Comparison of ENCODE assay signal across 17 cellular contexts in the genomic region with DNA sequence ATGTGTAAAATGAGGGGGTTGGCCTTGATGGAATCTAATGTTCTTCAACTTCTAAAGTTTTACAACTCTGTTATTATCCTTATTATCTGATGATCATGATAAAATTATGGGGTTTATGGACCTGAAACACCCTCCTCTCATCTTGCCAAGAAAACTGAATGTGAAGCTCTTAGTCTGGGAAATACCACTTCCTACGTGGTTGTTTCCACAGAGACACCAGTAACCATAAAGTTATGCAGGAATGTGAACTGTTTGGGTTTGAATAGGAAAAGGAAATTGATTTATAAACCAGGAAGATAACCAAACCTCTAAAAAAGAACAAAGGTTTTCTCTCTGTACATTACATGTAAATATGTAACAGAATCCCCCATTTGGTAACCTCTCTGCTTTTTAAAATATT. TPM values are rescaled to one million over a fixed set of nuclear protein-coding genes. Genes with fewer than 3 reads are reported as not detected.
DNase-seq lines count a peak whose midpoint lies in the region; ATAC-seq, FAIRE-seq and TF ChIP-seq lines count a peak whose summit lies in the region.
"Had no signal": no experiment of that assay in that cellular context is flagged by ENCODE, and none has a peak within 500 bp of the region (broad histone marks: within the 10 kb centered on the region; RNA-seq: fewer than 3 reads in every experiment).

No MANE protein-coding gene starts in this region.

- WGBS in pancreas, 2 donors = 54 to 68% methylated on average over 1 of the region's 1 CpG

- H3K9me1 ChIP-seq in keratinocyte (ENCODE audit: control insufficient read depth, extremely low read depth, insufficient read depth, low read length) = no peaks in the 10 kb centered on the region

- H3K9me3 ChIP-seq in keratinocyte (ENCODE audit: control insufficient read depth, low read depth, low read length) (no peaks in the 10 kb centered on the region), pancreas (no peaks in the 10 kb centered on the region)
- H3K9me3 ChIP-seq: ovary, suprapubic skin had no signal

- no peak overlapping the region for H3K4me3 ChIP-seq in cardiac fibroblast (replicated peaks in 1 of 2; ENCODE audit: low read depth in 2 of 2, low read length in 2 of 2)
- H3K4me3 ChIP-seq in keratinocyte (ENCODE audit: control insufficient read depth in 2 of 3, extremely low read depth in 1 of 3, insufficient read depth in 2 of 3, low read depth in 1 of 3, low read length in 3 of 3) = no peak overlapping the region
- H3K4me3 ChIP-seq in pancreas = no peak overlapping the region
- H3K4me3 ChIP-seq: ovary, suprapubic skin had no signal

- TF ChIP-seq CTCF in cardiac fibroblast (IDR thresholded peaks at IDR 0.05; ENCODE audit: low read depth, low read length) (no peak), keratinocyte (optimal IDR thresholded peaks at IDR 0.05 in 1 of 3, IDR thresholded peaks at IDR 0.05 in 1 of 3, conservative IDR thresholded peaks at IDR 0.05 in 1 of 3; ENCODE audit: extremely low read depth in 1 of 3, insufficient read depth in 2 of 3, low read length in 3 of 3) (no peak), pancreas (IDR thresholded peaks at IDR 0.05) (no peak)

- H3K4me1 ChIP-seq in keratinocyte (ENCODE audit: control insufficient read depth, extremely low read depth, insufficient read depth, low read length) (peaks cover 7% of the 10 kb centered on the region), pancreas (no peaks in the 10 kb centered on the region)

- no peak overlapping the region for H3K9ac ChIP-seq in keratinocyte (ENCODE audit: control insufficient read depth, extremely low read depth, insufficient read depth, low read length)

- ATAC-seq in HG03378 (IDR thresholded peaks at IDR 0.05; ENCODE audit: unreplicated experiment) = no peak
- ATAC-seq in pancreas = no peak
- ATAC-seq: effector memory CD8-positive, alpha-beta T cell had no signal

- dilution Hi-C loops in keratinocyte (cut with MboI; ENCODE audit: extremely low pct_ligation_motif_present, low sequenced_read_pairs) = no loop called here

- intact Hi-C loops in pancreas (cut with DNase I) = no loop called here

- H4K20me1 ChIP-seq in keratinocyte (ENCODE audit: control insufficient read depth, extremely low read depth, insufficient read depth, low read length) = no peaks in the 10 kb centered on the region

- no peak overlapping the region for H3K4me2 ChIP-seq in keratinocyte (ENCODE audit: control insufficient read depth, extremely low read depth, insufficient read depth, low read depth, low read length)

- DNase-seq in A172 (ENCODE audit: low spot score) (peak; percentile 56), HT1080 (ENCODE audit: low read depth) (peak; percentile 65), cardiac fibroblast (ENCODE audit: low read depth in 2 of 2) (peak; percentile 69 to 84), keratinocyte (ENCODE audit: low read depth, low spot score) (no peak), NCI-H69 (lab: John Stamatoyannopoulos, UW) (no peak), DMS53 (lab: John Stamatoyannopoulos, UW) (no peak), pancreas (no peak)
- DNase-seq: 8988T; activated CD4-positive, alpha-beta T cell treated with anti-CD3 and anti-CD28 coated beads, Interleukin-2, amount 50 U/mL, for 1 hour; anterior cingulate cortex; effector memory CD8-positive, alpha-beta T cell; NCI-H1417; NCI-H774; ovary had no signal

- H2AFZ ChIP-seq in keratinocyte (ENCODE audit: control insufficient read depth, low read length) = peak overlapping the region; percentile 59

- H3K27ac ChIP-seq in keratinocyte (ENCODE audit: control insufficient read depth, insufficient read depth, low read length) = no peak overlapping the region
- H3K27ac ChIP-seq in pancreas = no peak overlapping the region
- H3K27ac ChIP-seq: ovary, suprapubic skin had no signal

- H3K27me3 ChIP-seq in keratinocyte (ENCODE audit: control insufficient read depth, extremely low read depth, insufficient read depth, low read length) (no peaks in the 10 kb centered on the region), pancreas (no peaks in the 10 kb centered on the region)
- H3K27me3 ChIP-seq: ovary, suprapubic skin had no signal

- FAIRE-seq in keratinocyte (lab: Jason Lieb, UNC) = no peak
- no peak for FAIRE-seq in pancreas (lab: Jason Lieb, UNC)
- FAIRE-seq: D721Med had no signal

- H3K36me3 ChIP-seq in keratinocyte (ENCODE audit: control insufficient read depth in 2 of 2, extremely low read depth in 1 of 2, insufficient read depth in 2 of 2, low read length in 2 of 2) (no peaks in the 10 kb centered on the region), pancreas (no peaks in the 10 kb centered on the region)
- H3K36me3 ChIP-seq: ovary, suprapubic skin had no signal

- no peaks in the 10 kb centered on the region for H3K79me2 ChIP-seq in keratinocyte (ENCODE audit: control insufficient read depth, insufficient read depth, low read length)

RNA-seq across cellular contexts. Expression of a gene that starts 28.3 kb away (rescaled TPM):
- 66.0 and 74.9 TPM in 2 replicates for total RNA-seq in A172 (2014; rRNA removed; shearing (Covaris generic))
- total RNA-seq in HT1080 (2014; rRNA removed; shearing (Covaris generic)) = 48.4 and 57.3 TPM in 2 replicates
- 99.5 and 135 TPM in 2 replicates for polyA plus RNA-seq in HT1080 (2015; cell fraction: cytosol; rRNA removed)
- polyA plus RNA-seq in HT1080 (2015; cell fraction: nucleus; rRNA removed) = 113 and 114 TPM in 2 replicates
- 31.4 to 37.6 TPM (median 31.9 TPM) in 3 replicates for polyA plus RNA-seq in keratinocyte
- 33.9 TPM for polyA plus RNA-seq in keratinocyte (2011; ENCODE audit: low read depth)
- 29.6 and 33.6 TPM in 2 replicates for polyA plus RNA-seq in keratinocyte (2011; cell fraction: cytosol; rRNA removed)
- 35.5 and 37.1 TPM in 2 replicates for polyA plus RNA-seq in keratinocyte (2011; cell fraction: nucleus; rRNA removed)
- 10.5 and 39.8 TPM in 2 replicates for polyA plus RNA-seq in keratinocyte (2012; ENCODE audit: low replicate concordance)
- polyA minus RNA-seq in keratinocyte = 80.6 to 150 TPM (median 93.5 TPM) in 3 replicates
- 38.8 TPM for polyA minus RNA-seq in keratinocyte (2011; cell fraction: cytosol; rRNA and poly(A)+ RNA removed)
- polyA minus RNA-seq in keratinocyte (2011; cell fraction: nucleus; rRNA and poly(A)+ RNA removed) = 16.4 and 37.4 TPM in 2 replicates
- 10 to 100 TPM; 11.4 to 25.1 (median 18.6) TPM for total RNA-seq in pancreas
- polyA plus RNA-seq in pancreas = 1 to 10 TPM; 5.4 to 6.7 TPM

Comparison
In these comparisons a context has a peak if more than half of its experiments do, and no peak if none do; other contexts are left out.
1. DNase-seq: peak in A172 (single experiment), HT1080 (single experiment) and cardiac fibroblast (2 of 2); none in keratinocyte (single experiment), NCI-H69 (single experiment), DMS53 (single experiment) and pancreas (0 of 6).